ENCODE assay signal across 1 cellular context in genomic region chr9:26722755-26723154, GRCh38.
TF ChIP-seq lines count a peak whose summit lies in the region.

No MANE protein-coding gene starts in this region.

TF ChIP-seq in GM23338, 12 proteins besides CTCF, POLR2A, EP300 and RAD21 (continued from another document):
- TF ChIP-seq ZNF462 (CRISPR knock-in tag; IDR thresholded peaks at IDR 0.05) (no peak), ZNF331 (CRISPR knock-in tag; IDR thresholded peaks at IDR 0.05; ENCODE audit: low read depth) (no peak), JUNB (IDR thresholded peaks at IDR 0.05; ENCODE audit: unreplicated experiment) (no peak), EZH2phosphoT487 (IDR thresholded peaks at IDR 0.05; ENCODE audit: unreplicated experiment) (no peak)
TF ChIP-seq in GM23338: peak in this region for 0.
